8 cellular contexts compared by ENCODE assay signal in genomic region chr12:118055144-118055557, GRCh38. TPM values are rescaled to one million over a fixed set of nuclear protein-coding genes. Genes with fewer than 3 reads are reported as not detected.
DNase-seq lines count a peak whose midpoint lies in the region; ATAC-seq and TF ChIP-seq lines count a peak whose summit lies in the region.

No MANE protein-coding gene starts in this region.

- peaks cover 0 to 79% (median 32%) of the 10 kb centered on the region in 4 donors for H3K4me1 ChIP-seq in tibial nerve

- H3K27ac Mint-ChIP-seq in chondrocyte (ENCODE audit: unreplicated experiment) (no peak overlapping the region), natural killer cell (no peak overlapping the region)

- WGBS in tibial nerve, 2 donors, result 74 to 81% methylated on average over 2 of the region's 2 CpGs

- H3K9me3 Mint-ChIP-seq in chondrocyte (ENCODE audit: low read depth), result no peaks in the 10 kb centered on the region
- H3K9me3 Mint-ChIP-seq in natural killer cell, result no peaks in the 10 kb centered on the region

- DNase-seq in Daoy (ENCODE audit: low read depth), result peak; percentile 71
- DNase-seq in NAMALWA (ENCODE audit: low spot score), result peak; percentile 92
- peak; percentile 34 for DNase-seq in activated CD4-positive, CD25-positive, alpha-beta regulatory T cell treated with anti-CD3 and anti-CD28 coated beads, Interleukin-2, amount 50 U/mL, for 16 hours (ENCODE audit: low read depth, low spot score)
- no peak for DNase-seq in chondrocyte (ENCODE audit: low spot score)
- peak; percentile 40 for DNase-seq in natural killer cell
- peak in 1 of 2 donors; percentile 29 for DNase-seq in tibial nerve (ENCODE audit: low spot score in 2 of 2)
- no peak for DNase-seq in mesenteric fat pad (ENCODE audit: low spot score)

- H3K27me3 ChIP-seq in tibial nerve, result no peaks in the 10 kb centered on the region

- TF ChIP-seq POLR2A in tibial nerve (IDR thresholded peaks at IDR 0.05), result no peak

- no peak for TF ChIP-seq EP300 in tibial nerve (IDR thresholded peaks at IDR 0.05)

- peak overlapping the region in 2 of 4 donors; percentile 5 to 33 for H3K27ac ChIP-seq in tibial nerve

- H3K4me3 Mint-ChIP-seq in chondrocyte (ENCODE audit: unreplicated experiment) (no peak overlapping the region), natural killer cell (no peak overlapping the region)

- H3K36me3 Mint-ChIP-seq in chondrocyte (ENCODE audit: low read depth), result peaks cover 4% of the 10 kb centered on the region
- peaks cover 7% of the 10 kb centered on the region for H3K36me3 Mint-ChIP-seq in natural killer cell

- H3K4me3 ChIP-seq in tibial nerve, result no peak overlapping the region

- ATAC-seq in GM21576 (IDR thresholded peaks at IDR 0.05; ENCODE audit: unreplicated experiment) (peak; percentile 67), natural killer cell (peak; percentile 58 to 73 (median 59))

- H3K27me3 Mint-ChIP-seq in chondrocyte (ENCODE audit: low read depth) (no peaks in the 10 kb centered on the region), natural killer cell (ENCODE audit: low read depth in 2 of 2) (no peaks in the 10 kb centered on the region)

- peaks cover 0 to 18% (median 0%) of the 10 kb centered on the region in 3 donors for H3K36me3 ChIP-seq in tibial nerve

- peak; percentile 79 for TF ChIP-seq CTCF in chondrocyte (IDR thresholded peaks at IDR 0.05)
- TF ChIP-seq CTCF in natural killer cell (IDR thresholded peaks at IDR 0.05), result peak; percentile 56
- peak in 3 of 5 experiments; percentile 24 to 44 (median 39) for TF ChIP-seq CTCF in tibial nerve (IDR thresholded peaks at IDR 0.05)

- H3K4me1 Mint-ChIP-seq in chondrocyte (ENCODE audit: low read depth), result peaks cover 60% of the 10 kb centered on the region
- H3K4me1 Mint-ChIP-seq in natural killer cell, result peaks cover 28 to 39% of the 10 kb centered on the region in 2 donors

- intact Hi-C loops in natural killer cell (cut with micrococcal nuclease), result no loop called here

- no peaks in the 10 kb centered on the region for H3K9me3 ChIP-seq in tibial nerve

RNA-seq across cellular contexts. Expression of gene WSB2, which starts 5.8 kb away (rescaled TPM):
- 103 and 111 TPM in 2 replicates for total RNA-seq in Daoy (2014; rRNA removed; shearing (Covaris generic))
- total RNA-seq in chondrocyte (86.7 to 129 TPM (median 124 TPM) in 3 replicates), natural killer cell (10 to 100 TPM; 25.5 to 29.5 (median 28.8) TPM), tibial nerve (10 to 100 TPM; 39.8 to 66.9 (median 48.0) TPM), mesenteric fat pad (122 TPM)

RNA-seq across cellular contexts. Expression of gene RFC5, which starts 38.6 kb away (rescaled TPM):
- total RNA-seq in Daoy (2014; rRNA removed; shearing (Covaris generic)), result 53.0 and 57.0 TPM in 2 replicates
- total RNA-seq in chondrocyte (5.5 to 12.5 TPM (median 6.3 TPM) in 3 replicates), natural killer cell (10 to 100 TPM; 11.9 to 19.6 (median 15.8) TPM), tibial nerve (10 to 100 TPM in 1 of 4 donors, 1 to 10 TPM in 3; 4.8 to 17.3 (median 8.4) TPM), mesenteric fat pad (5.7 TPM)

RNA-seq across cellular contexts. Expression of gene VSIG10, which starts 48.7 kb away (rescaled TPM):
- 18.2 and 18.9 TPM in 2 replicates for total RNA-seq in Daoy (2014; rRNA removed; shearing (Covaris generic))
- total RNA-seq in chondrocyte (9.3 to 13.6 TPM (median 9.5 TPM) in 3 replicates), natural killer cell (1 to 10 TPM in 1 of 3 donors, under 1 TPM in 2; 0.56 to 2.2 (median 0.75) TPM), tibial nerve (10 to 100 TPM; 26.8 to 53.1 (median 34.0) TPM), mesenteric fat pad (22.4 TPM)

Comparison
In these comparisons a context has a peak if more than half of its experiments do, and no peak if none do; other contexts are left out.
1. DNase-seq: peak in Daoy (single experiment), NAMALWA (single experiment), activated CD4-positive, CD25-positive, alpha-beta regulatory T cell treated with anti-CD3 and anti-CD28 coated beads, Interleukin-2, amount 50 U/mL, for 16 hours (single experiment) and natural killer cell (single experiment); none in chondrocyte (single experiment) and mesenteric fat pad (single experiment).
2. Peak in every context shown above with its lines, with median percentiles within 50 percentile points of each other: CTCF ChIP-seq.